In genomic region chr9:113495555-113495954, GRCh38 we compare ENCODE assay signal across 2 cellular contexts.
TF ChIP-seq lines count a peak whose summit lies in the region.

No MANE protein-coding gene starts in this region.

TF ChIP-seq in HepG2, 621 proteins besides CTCF, POLR2A, EP300 and RAD21:
- TF ChIP-seq MAFK (conservative IDR thresholded peaks at IDR 0.05 in 1 of 2, IDR thresholded peaks at IDR 0.05 in 1 of 2; ENCODE audit: low read length in 2 of 2) (peak; percentile 70 to 77), PRDM10 (CRISPR knock-in tag; IDR thresholded peaks at IDR 0.05; ENCODE audit: low read depth) (no peak), ZFYVE20 (CRISPR knock-in tag; IDR thresholded peaks at IDR 0.05; ENCODE audit: borderline replicate concordance, low read depth) (no peak), PHF20 (CRISPR knock-in tag; IDR thresholded peaks at IDR 0.05) (no peak), MAFF (IDR thresholded peaks at IDR 0.05; ENCODE audit: low read depth, low read length) (peak; percentile 61), ZNF878 (CRISPR knock-in tag; IDR thresholded peaks at IDR 0.05) (no peak)

TF ChIP-seq in H1, 55 proteins besides CTCF, POLR2A, EP300 and RAD21:
- no peak for TF ChIP-seq GABPA (IDR thresholded peaks at IDR 0.05; ENCODE audit: borderline replicate concordance, insufficient read depth, low read length)
